Comparison of ENCODE assay signal across 18 cellular contexts in the genomic region with DNA sequence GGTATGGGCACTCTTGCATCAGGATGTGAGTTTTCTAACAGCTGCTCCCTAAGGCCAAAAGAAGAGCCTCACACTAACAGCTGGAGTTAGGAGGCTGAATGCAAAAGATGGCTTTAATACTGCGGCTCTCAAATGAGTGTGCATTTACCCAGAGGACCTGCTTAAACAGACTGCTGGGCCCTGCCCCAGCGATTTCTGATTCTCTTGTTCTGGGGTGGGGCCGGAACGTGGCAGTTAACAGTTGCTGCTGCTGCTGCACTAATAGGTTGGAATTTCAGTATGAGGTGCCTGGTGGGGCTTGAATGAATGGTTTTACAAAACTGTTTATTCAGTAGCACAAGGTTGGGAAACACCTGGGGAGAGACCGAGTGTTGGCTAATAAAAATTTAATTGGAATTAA. TPM values are rescaled to one million over a fixed set of nuclear protein-coding genes. Genes with fewer than 3 reads are reported as not detected.
DNase-seq lines count a peak whose midpoint lies in the region; ATAC-seq and TF ChIP-seq lines count a peak whose summit lies in the region.
"Had no signal": no experiment of that assay in that cellular context is flagged by ENCODE, and none has a peak within 500 bp of the region (broad histone marks: within the 10 kb centered on the region; RNA-seq: fewer than 3 reads in every experiment).

No MANE protein-coding gene starts in this region.

- H3K4me3 Mint-ChIP-seq in stimulated activated effector memory CD8-positive, alpha-beta T cell treated with anti-CD3 and anti-CD28 coated beads, Interleukin-12 subunit alpha, Interleukin-12 subunit beta, amount 100 ng/mL, for 72 hours = no peak overlapping the region
- H3K4me3 Mint-ChIP-seq: activated CD4-positive, alpha-beta T cell treated with anti-CD3 and anti-CD28 coated beads, Interleukin-2, amount 10 ng/mL, durations not matched to agents 24 days and 14 days; natural killer cell treated with Interleukin-12 subunit alpha and Interleukin-12 subunit beta and Interleukin-15 and Interleukin-18, amount 100 ng/mL, for 72 hours had no signal

- no peak overlapping the region for H3K27ac ChIP-seq in SJCRH30
- peak overlapping the region; percentile 41 for H3K27ac ChIP-seq in mesodermal cell (ENCODE audit: low read depth, low read length, severe bottlenecking)
- no peak overlapping the region for H3K27ac ChIP-seq in sigmoid colon
- H3K27ac ChIP-seq: adrenal gland, hepatocyte had no signal

- DNase-seq in SJCRH30 = peak; percentile 13 to 42
- DNase-seq in stimulated activated effector memory CD8-positive, alpha-beta T cell treated with anti-CD3 and anti-CD28 coated beads, Interleukin-12 subunit alpha, Interleukin-12 subunit beta, amount 100 ng/mL, for 72 hours (ENCODE audit: low spot score in 2 of 2) = no peak
- no peak for DNase-seq in sigmoid colon
- no peak for DNase-seq in NCI-H524 treated with DMSO at 0.1 percent for 48 hours (lab: John Stamatoyannopoulos, UW)
- DNase-seq: activated CD4-positive, alpha-beta T cell treated with anti-CD3 and anti-CD28 coated beads, Interleukin-2, amount 10 ng/mL, durations not matched to agents 24 days and 14 days; activated effector memory CD4-positive, alpha-beta T cell treated with Interleukin-2 at 50 U/mL for 16 hours; adrenal gland; BE2C; dermis blood vessel endothelial cell; HCEC 1CT; islet precursor cell; NCI-H526 treated with DMSO at 0.1 percent for 48 hours; stimulated activated CD4-positive, alpha-beta T cell treated with anti-CD3 and anti-CD28 coated beads, Interleukin-15, amount 100 ng/mL, for 24 hours had no signal

- H3K36me3 ChIP-seq in SJCRH30 (peaks cover 46% of the 10 kb centered on the region), mesodermal cell (ENCODE audit: control insufficient read depth, insufficient read depth, low read length) (peaks cover 50% of the 10 kb centered on the region), sigmoid colon (peaks cover 15 to 29% (median 18%) of the 10 kb centered on the region in 4 donors)

- no peak overlapping the region for H3K4me3 ChIP-seq in SJCRH30
- H3K4me3 ChIP-seq in mesodermal cell (ENCODE audit: extremely low read depth, insufficient read depth, low read length, poor library complexity, severe bottlenecking) = no peak overlapping the region
- no peak overlapping the region for H3K4me3 ChIP-seq in sigmoid colon
- H3K4me3 ChIP-seq: adrenal gland, hepatocyte had no signal

- H3K9me3 ChIP-seq in SJCRH30 (replicated peaks) (no peaks in the 10 kb centered on the region; the same call in 1 of the 2 replicates), mesodermal cell (ENCODE audit: control insufficient read depth, low read length) (no peaks in the 10 kb centered on the region), sigmoid colon (no peaks in the 10 kb centered on the region)
- H3K9me3 ChIP-seq: adrenal gland, BE2C had no signal

- intact Hi-C loops in sigmoid colon (cut with DNase I) = no loop called here

- ATAC-seq in stimulated activated effector memory CD8-positive, alpha-beta T cell treated with anti-CD3 and anti-CD28 coated beads, Interleukin-12 subunit alpha, Interleukin-12 subunit beta, amount 100 ng/mL, for 72 hours = no peak
- ATAC-seq in GM19328 (IDR thresholded peaks at IDR 0.05; ENCODE audit: unreplicated experiment) = no peak
- ATAC-seq: natural killer cell treated with Interleukin-12 subunit alpha and Interleukin-12 subunit beta and Interleukin-15 and Interleukin-18, amount 100 ng/mL, for 72 hours had no signal

- no peaks in the 10 kb centered on the region for H3K4me1 ChIP-seq in SJCRH30
- peaks cover 8% of the 10 kb centered on the region for H3K4me1 ChIP-seq in mesodermal cell (ENCODE audit: control insufficient read depth, insufficient read depth, low read length, poor library complexity, severe bottlenecking)
- peaks cover 0 to 8% (median 3%) of the 10 kb centered on the region in 4 donors for H3K4me1 ChIP-seq in sigmoid colon
- H3K4me1 ChIP-seq: adrenal gland had no signal

- TF ChIP-seq CTCF in sigmoid colon (IDR thresholded peaks at IDR 0.05) = no peak

- no peaks in the 10 kb centered on the region for H3K9me3 Mint-ChIP-seq in stimulated activated effector memory CD8-positive, alpha-beta T cell treated with anti-CD3 and anti-CD28 coated beads, Interleukin-12 subunit alpha, Interleukin-12 subunit beta, amount 100 ng/mL, for 72 hours
- H3K9me3 Mint-ChIP-seq: activated CD4-positive, alpha-beta T cell treated with anti-CD3 and anti-CD28 coated beads, Interleukin-2, amount 10 ng/mL, durations not matched to agents 24 days and 14 days; natural killer cell treated with Interleukin-12 subunit alpha and Interleukin-12 subunit beta and Interleukin-15 and Interleukin-18, amount 100 ng/mL, for 72 hours had no signal

- peaks cover 8% of the 10 kb centered on the region for H3K4me1 Mint-ChIP-seq in stimulated activated effector memory CD8-positive, alpha-beta T cell treated with anti-CD3 and anti-CD28 coated beads, Interleukin-12 subunit alpha, Interleukin-12 subunit beta, amount 100 ng/mL, for 72 hours

- peak; percentile 4 for TF ChIP-seq POLR2A in GM19193 (IDR thresholded peaks at IDR 0.05; ENCODE audit: extremely low read depth, insufficient read depth, insufficient read length)
- no peak for TF ChIP-seq POLR2A in sigmoid colon (IDR thresholded peaks at IDR 0.05)

- 86 to 91% methylated on average over 4 to 5 of the region's 5 CpGs for WGBS in mesodermal cell (ENCODE audit: insufficient coverage in 2 of 2), 2 experiments
- 19 to 64% methylated on average over 5 of the region's 5 CpGs for WGBS in sigmoid colon, 2 donors

- no peak for TF ChIP-seq EP300 in sigmoid colon (IDR thresholded peaks at IDR 0.05)

- H3K27ac Mint-ChIP-seq in stimulated activated effector memory CD8-positive, alpha-beta T cell treated with anti-CD3 and anti-CD28 coated beads, Interleukin-12 subunit alpha, Interleukin-12 subunit beta, amount 100 ng/mL, for 72 hours = peak overlapping the region; percentile 35
- H3K27ac Mint-ChIP-seq: activated CD4-positive, alpha-beta T cell treated with anti-CD3 and anti-CD28 coated beads, Interleukin-2, amount 10 ng/mL, durations not matched to agents 24 days and 14 days; natural killer cell treated with Interleukin-12 subunit alpha and Interleukin-12 subunit beta and Interleukin-15 and Interleukin-18, amount 100 ng/mL, for 72 hours had no signal

- H3K36me3 Mint-ChIP-seq in stimulated activated effector memory CD8-positive, alpha-beta T cell treated with anti-CD3 and anti-CD28 coated beads, Interleukin-12 subunit alpha, Interleukin-12 subunit beta, amount 100 ng/mL, for 72 hours = peaks cover 65% of the 10 kb centered on the region

- H3K27me3 ChIP-seq in SJCRH30 (no peaks in the 10 kb centered on the region), sigmoid colon (no peaks in the 10 kb centered on the region)
- H3K27me3 ChIP-seq: adrenal gland, BE2C, hepatocyte had no signal

RNA-seq across cellular contexts. Expression of gene HMGCR, which starts 26.1 kb away (rescaled TPM):
- 85.6 and 93.6 TPM in 2 replicates for total RNA-seq in SJCRH30 (2014; rRNA removed; shearing (Covaris generic))
- polyA plus RNA-seq in mesodermal cell (2013, experiment 1 of 2) = 165 TPM
- 167 TPM for polyA plus RNA-seq in mesodermal cell (2013, experiment 2 of 2)
- total RNA-seq in sigmoid colon = 10 to 100 TPM in 3 of 4 donors, 1 to 10 TPM in 1; 9.7 to 16.1 (median 12.2) TPM
- polyA plus RNA-seq in sigmoid colon = 10 to 100 TPM; 10.6 to 61.9 (median 10.8) TPM

Comparison
In these comparisons a context has a peak if more than half of its experiments do, and no peak if none do; other contexts are left out.
1. DNase-seq: peak in SJCRH30 (2 of 2); none in stimulated activated effector memory CD8-positive, alpha-beta T cell treated with anti-CD3 and anti-CD28 coated beads, Interleukin-12 subunit alpha, Interleukin-12 subunit beta, amount 100 ng/mL, for 72 hours (0 of 2), sigmoid colon (single experiment) and NCI-H524 treated with DMSO at 0.1 percent for 48 hours (single experiment).